In the genomic region with DNA sequence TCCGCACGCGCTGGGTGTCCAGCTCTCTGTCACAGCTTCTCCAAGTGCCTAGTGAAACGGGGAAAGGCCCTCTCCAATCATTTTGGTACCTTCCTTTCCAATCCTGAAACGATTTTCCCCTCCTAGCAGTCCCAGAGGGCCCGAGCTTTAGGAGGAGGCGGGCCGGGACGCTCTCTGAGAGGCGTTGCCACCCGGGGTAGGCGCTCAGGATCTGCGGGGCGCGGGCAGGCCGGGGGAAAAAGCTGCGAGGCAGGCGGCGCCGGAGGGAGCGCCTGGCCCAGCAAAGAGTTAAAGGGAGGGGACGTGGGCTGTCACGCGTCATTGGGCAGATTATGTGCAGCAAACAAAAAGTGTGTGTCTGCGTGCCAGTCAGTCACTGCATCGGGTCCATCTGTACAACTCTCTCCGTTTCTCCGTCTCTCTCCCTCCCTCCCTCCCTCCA, we compare ENCODE assay signal across 8 cellular contexts. TPM values are rescaled to one million over a fixed set of nuclear protein-coding genes. Genes with fewer than 3 reads are reported as not detected.
DNase-seq lines count a peak whose midpoint lies in the region; ATAC-seq and TF ChIP-seq lines count a peak whose summit lies in the region.

PRDM8 (plus strand) TSS at position 372 of the 442 bp plus-strand sequence. CDS start 2,578 bp downstream, outside the sequence.

- peaks cover 15 to 30% (median 20%) of the 10 kb centered on the region in 3 donors for H3K4me1 ChIP-seq in esophagus squamous epithelium

- ATAC-seq in HG03354 (IDR thresholded peaks at IDR 0.05; ENCODE audit: poor library complexity, severe bottlenecking, unreplicated experiment), result peak; percentile 42
- peak; percentile 38 for ATAC-seq in activated B cell treated with CpG ODN at 0.5 μM for 24 hours (ENCODE audit: low read depth)

- intact Hi-C loops in activated B cell treated with CpG ODN at 0.5 μM for 24 hours (cut with micrococcal nuclease), result no loop called here
- intact Hi-C loops in esophagus squamous epithelium (cut with DNase I), result no loop called here

- H3K27ac ChIP-seq in AG04450 (ENCODE audit: low read depth, low read length), result peak within 1 kb of the TSS; percentile 61
- no peak within 1 kb of the TSS for H3K27ac ChIP-seq in esophagus squamous epithelium

- H3K36me3 ChIP-seq in esophagus squamous epithelium, result no peaks in the 10 kb centered on the region

- TF ChIP-seq POLR2A in esophagus squamous epithelium (IDR thresholded peaks at IDR 0.05), result no peak

- H3K4me3 Mint-ChIP-seq in activated B cell treated with CpG ODN at 0.5 μM for 24 hours, result peak within 1 kb of the TSS; percentile 75
- H3K4me3 Mint-ChIP-seq in osteocyte (ENCODE audit: unreplicated experiment), result peak within 1 kb of the TSS; percentile 60

- no peak for DNase-seq in AG04450 (ENCODE audit: low read depth, low spot score)
- no peak for DNase-seq in activated B cell treated with CpG ODN at 0.5 μM for 24 hours
- DNase-seq in esophagus squamous epithelium (lab: John Stamatoyannopoulos, UW), result no peak
- DNase-seq in osteocyte (ENCODE audit: extremely low spot score, unreplicated experiment), result no peak
- DNase-seq in mucosa of gallbladder (ENCODE audit: low spot score), result no peak
- no peak for DNase-seq in GM19238 (ENCODE audit: insufficient read length, low spot score)
- DNase-seq in HT-29 (ENCODE audit: low spot score), result no peak

- peaks cover 2% of the 10 kb centered on the region for H3K36me3 Mint-ChIP-seq in activated B cell treated with CpG ODN at 0.5 μM for 24 hours (ENCODE audit: low read depth)
- H3K36me3 Mint-ChIP-seq in osteocyte (ENCODE audit: unreplicated experiment), result no peaks in the 10 kb centered on the region

- no peaks in the 10 kb centered on the region for H3K9me3 Mint-ChIP-seq in activated B cell treated with CpG ODN at 0.5 μM for 24 hours
- H3K9me3 Mint-ChIP-seq in osteocyte (ENCODE audit: unreplicated experiment), result no peaks in the 10 kb centered on the region

- peak within 1 kb of the TSS; percentile 69 for H3K4me3 ChIP-seq in AG04450 (ENCODE audit: low read depth, low read length)
- peak within 1 kb of the TSS in 3 of 4 donors; percentile 18 to 51 (median 22) for H3K4me3 ChIP-seq in esophagus squamous epithelium

- H3K27me3 Mint-ChIP-seq in activated B cell treated with CpG ODN at 0.5 μM for 24 hours (peaks cover 12% of the 10 kb centered on the region), osteocyte (ENCODE audit: unreplicated experiment) (peaks cover 92% of the 10 kb centered on the region)

- H3K27me3 ChIP-seq in AG04450 (ENCODE audit: control insufficient read depth, insufficient read depth, low read length) (no peaks in the 10 kb centered on the region), esophagus squamous epithelium (peaks cover 0 to 100% (median 4%) of the 10 kb centered on the region in 4 donors)

- POLR2A ChIA-PET in AG04450 (lab: Yijun Ruan, JAX), result interaction anchor here (0.7 to 2.2 kb wide), 5 partner anchors 11 to 124 kb away, joined by 3 to 16 read pairs (median 5); partner anchors contain the start of genes ANTXR2 and FGF5
- POLR2A ChIA-PET in activated B cell treated with CpG ODN at 0.5 μM for 24 hours (lab: Charles Lee), result interaction anchor here (0.8 to 2.8 kb wide), 3 partner anchors 12 to 124 kb away, joined by 3 to 34 read pairs (median 5); partner anchors contain the start of gene ANTXR2

- CTCF ChIA-PET in AG04450 (lab: Charles Lee) (interaction anchor here (1.5 to 3.8 kb wide), 2 partner anchors 13 to 18 kb away, joined by 6 to 21 read pairs; no protein-coding TSS in a partner anchor), activated B cell treated with CpG ODN at 0.5 μM for 24 hours (lab: Charles Lee) (interaction anchor here (1.2 to 4.0 kb wide), 2 partner anchors 12 to 16 kb away, joined by 3 to 24 read pairs; no protein-coding TSS in a partner anchor)

- WGBS in esophagus squamous epithelium, 2 donors, result 9 to 21% methylated on average over 3 to 15 of the region's 28 CpGs

- TF ChIP-seq CTCF in AG04450 (IDR thresholded peaks at IDR 0.05; ENCODE audit: low read depth, low read length) (no peak), activated B cell treated with CpG ODN at 0.5 μM for 24 hours (IDR thresholded peaks at IDR 0.05) (no peak), esophagus squamous epithelium (IDR thresholded peaks at IDR 0.05) (no peak), osteocyte (IDR thresholded peaks at IDR 0.05) (no peak)

- H3K9me3 ChIP-seq in AG04450 (ENCODE audit: control insufficient read depth, insufficient read depth, low read length) (no peaks in the 10 kb centered on the region; the same call in 1 of the 2 replicates), esophagus squamous epithelium (no peaks in the 10 kb centered on the region)

- H3K4me1 Mint-ChIP-seq in activated B cell treated with CpG ODN at 0.5 μM for 24 hours (peaks cover 40% of the 10 kb centered on the region), osteocyte (ENCODE audit: unreplicated experiment) (peaks cover 26% of the 10 kb centered on the region)

- H3K27ac Mint-ChIP-seq in activated B cell treated with CpG ODN at 0.5 μM for 24 hours (peak within 1 kb of the TSS; percentile 59), osteocyte (ENCODE audit: unreplicated experiment) (no peak within 1 kb of the TSS)

RNA-seq across cellular contexts. Expression of gene PRDM8, which starts in this region (rescaled TPM):
- 12.8 and 14.3 TPM in 2 replicates for polyA plus RNA-seq in AG04450 (2011; rRNA removed)
- polyA minus RNA-seq in AG04450 (2011; rRNA and poly(A)+ RNA removed), result 9.4 and 10.9 TPM in 2 replicates
- total RNA-seq in activated B cell treated with CpG ODN at 0.5 μM for 24 hours (9.0 and 11.6 TPM in 2 replicates), esophagus squamous epithelium (1 to 10 TPM in 2 of 4 donors, under 1 TPM in 2; 0.11 to 6.1 (median 1.2) TPM), osteocyte (0.10 and 0.13 TPM in 2 replicates), mucosa of gallbladder (4.1 TPM)
- 5.7 and 7.0 TPM in 2 replicates for total RNA-seq in HT-29 (2014; rRNA removed; shearing (Covaris generic))
